ENCODE assay signal across 1 cellular context in the genomic region with DNA sequence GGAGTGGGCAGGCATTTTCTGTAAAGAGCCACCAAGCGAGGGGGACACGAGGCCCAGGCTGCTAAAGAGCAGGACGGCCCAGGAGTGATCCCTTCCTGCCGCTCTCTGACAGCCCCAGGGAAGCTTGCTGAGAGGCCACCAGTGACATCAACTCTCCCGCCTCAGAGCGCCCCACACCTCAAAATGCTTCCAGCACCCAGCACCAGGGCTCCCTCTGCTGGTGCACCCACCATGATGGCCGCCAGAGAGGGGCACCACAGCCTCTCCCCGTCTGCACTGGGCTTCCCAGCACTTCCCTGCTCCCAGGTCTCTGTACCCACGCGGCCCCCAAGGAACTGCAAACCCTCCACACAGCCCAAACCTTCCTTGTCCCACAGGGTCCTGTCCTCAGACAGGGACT.
A peak's percentile ranks its signal among the peaks of the same experiment; 100 is the strongest.
TF ChIP-seq lines count a peak whose summit lies in the region.

No MANE protein-coding gene starts in this region.

TF ChIP-seq in K562, 482 proteins besides CTCF, POLR2A, EP300 and RAD21 (continued from another document):
- TF ChIP-seq, protein P1, sequence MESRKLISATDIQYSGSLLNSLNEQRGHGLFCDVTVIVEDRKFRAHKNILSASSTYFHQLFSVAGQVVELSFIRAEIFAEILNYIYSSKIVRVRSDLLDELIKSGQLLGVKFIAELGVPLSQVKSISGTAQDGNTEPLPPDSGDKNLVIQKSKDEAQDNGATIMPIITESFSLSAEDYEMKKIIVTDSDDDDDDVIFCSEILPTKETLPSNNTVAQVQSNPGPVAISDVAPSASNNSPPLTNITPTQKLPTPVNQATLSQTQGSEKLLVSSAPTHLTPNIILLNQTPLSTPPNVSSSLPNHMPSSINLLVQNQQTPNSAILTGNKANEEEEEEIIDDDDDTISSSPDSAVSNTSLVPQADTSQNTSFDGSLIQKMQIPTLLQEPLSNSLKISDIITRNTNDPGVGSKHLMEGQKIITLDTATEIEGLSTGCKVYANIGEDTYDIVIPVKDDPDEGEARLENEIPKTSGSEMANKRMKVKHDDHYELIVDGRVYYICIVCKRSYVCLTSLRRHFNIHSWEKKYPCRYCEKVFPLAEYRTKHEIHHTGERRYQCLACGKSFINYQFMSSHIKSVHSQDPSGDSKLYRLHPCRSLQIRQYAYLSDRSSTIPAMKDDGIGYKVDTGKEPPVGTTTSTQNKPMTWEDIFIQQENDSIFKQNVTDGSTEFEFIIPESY (CRISPR knock-in tag; IDR thresholded peaks at IDR 0.05): peak; percentile 99
- TF ChIP-seq, protein P2, sequence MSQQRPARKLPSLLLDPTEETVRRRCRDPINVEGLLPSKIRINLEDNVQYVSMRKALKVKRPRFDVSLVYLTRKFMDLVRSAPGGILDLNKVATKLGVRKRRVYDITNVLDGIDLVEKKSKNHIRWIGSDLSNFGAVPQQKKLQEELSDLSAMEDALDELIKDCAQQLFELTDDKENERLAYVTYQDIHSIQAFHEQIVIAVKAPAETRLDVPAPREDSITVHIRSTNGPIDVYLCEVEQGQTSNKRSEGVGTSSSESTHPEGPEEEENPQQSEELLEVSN (IDR thresholded peaks at IDR 0.05; ENCODE audit: borderline replicate concordance in 1 of 2, extremely low read depth in 1 of 2, insufficient read depth in 1 of 2, insufficient read length in 1 of 2, low read depth in 1 of 2, low read length in 1 of 2, poor library complexity in 1 of 2, severe bottlenecking in 1 of 2): peak in 1 of 2 experiments; percentile 18
- TF ChIP-seq ZKSCAN1 (IDR thresholded peaks at IDR 0.05; ENCODE audit: low read depth, low read length) (no peak), RFX7 (CRISPR knock-in tag; IDR thresholded peaks at IDR 0.05) (no peak), SMC3 (conservative IDR thresholded peaks at IDR 0.05; ENCODE audit: insufficient read depth, low read depth, low read length) (0 out of 2 replicates have a peak, but pooled peaks have one; percentile 16)
TF ChIP-seq in K562: peak in this region for 4.
